25 cellular contexts compared by ENCODE assay signal in genomic region chr2:217693363-217693762, GRCh38.
"Had no signal": no experiment of that assay in that cellular context is flagged by ENCODE, and none has a peak within 500 bp of the region (broad histone marks: within the 10 kb centered on the region; RNA-seq: fewer than 3 reads in every experiment).

No MANE protein-coding gene starts in this region.

- H3K36me3 ChIP-seq: esophagus squamous epithelium, heart right ventricle, left lung, ovary, stomach, transverse colon had no signal

- H3K27ac ChIP-seq: heart right ventricle, left lung, ovary had no signal

- H3K27me3 ChIP-seq: esophagus squamous epithelium, heart right ventricle, left lung, ovary, stomach, testis, transverse colon had no signal

- H3K9me3 ChIP-seq: esophagus squamous epithelium, heart right ventricle, left lung, ovary, stomach, testis, transverse colon had no signal

- H3K4me3 ChIP-seq: coronary artery, esophagus squamous epithelium, heart right ventricle, left lung, ovary, smooth muscle cell, stomach, testis, transverse colon had no signal

- H3K4me1 ChIP-seq: left lung had no signal

- DNase-seq: dermis blood vessel endothelial cell; effector memory CD4-positive, alpha-beta T cell; esophagus squamous epithelium; foreskin melanocyte; glutamatergic neuron; heart right ventricle; hippocampal formation; left cardiac atrium; left lung; mesendoderm; naive thymus-derived CD8-positive, alpha-beta T cell; nephron progenitor cell; nucleus accumbens; ovary; stimulated activated CD4-positive, alpha-beta T cell treated with anti-CD3 and anti-CD28 coated beads, Interleukin-12 subunit alpha, Interleukin-12 subunit beta, amount 100 ng/mL, for 4 hours; stimulated activated CD4-positive, alpha-beta T cell treated with anti-CD3 and anti-CD28 coated beads, Interleukin-1b, Interleukin-23, amount 100 ng/mL, for 48 hours; stimulated activated CD4-positive, alpha-beta T cell treated with anti-CD3 and anti-CD28 coated beads, Interleukin-4, amount 100 ng/mL, for 24 hours; stimulated activated naive CD4-positive, alpha-beta T cell treated with Interleukin-2 at 50 U/mL for 16 hours; stomach; testis; transverse colon had no signal

- ATAC-seq: heart right ventricle; left cardiac atrium; left lung; naive thymus-derived CD8-positive, alpha-beta T cell; sciatic nerve; stimulated activated effector memory CD8-positive, alpha-beta T cell treated with anti-CD3 and anti-CD28 coated beads, Interleukin-12 subunit alpha, Interleukin-12 subunit beta, amount 100 ng/mL, for 72 hours had no signal

- H3K4me2 ChIP-seq: smooth muscle cell had no signal
